In the genomic region with DNA sequence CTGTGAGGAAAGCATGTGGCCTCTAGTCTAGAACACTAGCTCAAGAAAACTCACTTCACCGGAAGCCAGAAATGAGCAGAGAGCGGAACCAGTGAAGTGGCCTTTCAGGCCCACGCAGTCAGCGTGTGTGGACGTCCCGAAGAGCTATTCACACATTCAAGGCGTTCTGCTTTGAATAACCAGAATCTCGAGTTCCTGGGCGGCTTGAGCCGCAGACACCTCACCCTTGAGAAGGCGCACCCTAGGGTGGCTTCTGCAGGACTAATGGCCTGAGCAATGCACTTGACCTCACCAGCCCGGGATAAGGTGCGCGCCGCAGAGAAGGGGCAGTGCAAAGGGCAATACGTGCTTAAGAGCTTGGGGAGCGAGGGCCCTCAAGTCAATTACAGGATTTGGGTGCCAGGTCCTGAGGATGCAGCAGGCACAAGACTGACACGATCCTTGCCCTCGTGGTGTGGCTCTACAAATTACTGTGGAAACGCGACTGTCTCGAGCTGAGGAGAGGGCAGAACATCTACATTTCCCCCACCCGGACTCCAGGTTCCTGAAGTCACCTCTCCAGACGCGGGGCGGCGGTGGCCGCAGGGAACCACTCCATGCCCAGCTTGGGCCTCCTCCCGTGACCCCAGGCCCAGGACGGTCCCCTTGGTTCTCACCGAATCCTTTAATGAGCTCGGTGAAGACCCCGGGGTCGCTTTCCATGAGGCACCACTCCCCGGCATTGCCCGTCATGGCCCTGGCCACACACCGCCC, we compare ENCODE assay signal across 2 cellular contexts.
TF ChIP-seq lines count a peak whose summit lies in the region.

No MANE protein-coding gene starts in this region.

TF ChIP-seq in GM12891, 5 proteins besides CTCF, POLR2A, EP300 and RAD21:
- TF ChIP-seq POU2F2 (IDR thresholded peaks at IDR 0.05; ENCODE audit: low read depth, low read length) (0 out of 2 replicates have a peak, but pooled peaks have one; percentile 71), PAX5 (IDR thresholded peaks at IDR 0.05; ENCODE audit: insufficient read depth, low read length, severe bottlenecking) (peak; percentile 83), SPI1 (IDR thresholded peaks at IDR 0.05; ENCODE audit: low read depth, low read length) (peak; percentile 64), POLR2AphosphoS5 (IDR thresholded peaks at IDR 0.05; ENCODE audit: low read depth, low read length) (peak; percentile 90), TAF1 (IDR thresholded peaks at IDR 0.05; ENCODE audit: low read depth, low read length) (peak; percentile 89)

TF ChIP-seq in K562, 482 proteins besides CTCF, POLR2A, EP300 and RAD21 (continues in another document):
- TF ChIP-seq, protein P1, sequence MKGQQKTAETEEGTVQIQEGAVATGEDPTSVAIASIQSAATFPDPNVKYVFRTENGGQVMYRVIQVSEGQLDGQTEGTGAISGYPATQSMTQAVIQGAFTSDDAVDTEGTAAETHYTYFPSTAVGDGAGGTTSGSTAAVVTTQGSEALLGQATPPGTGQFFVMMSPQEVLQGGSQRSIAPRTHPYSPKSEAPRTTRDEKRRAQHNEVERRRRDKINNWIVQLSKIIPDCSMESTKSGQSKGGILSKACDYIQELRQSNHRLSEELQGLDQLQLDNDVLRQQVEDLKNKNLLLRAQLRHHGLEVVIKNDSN (CRISPR knock-in tag; IDR thresholded peaks at IDR 0.05) = no peak
- TF ChIP-seq RBM25 (IDR thresholded peaks at IDR 0.05; ENCODE audit: low read depth, low read length, severe bottlenecking) (no peak), FIP1L1 (IDR thresholded peaks at IDR 0.05; ENCODE audit: low read depth, low read length, poor library complexity, severe bottlenecking) (no peak), POLR2H (tag; IDR thresholded peaks at IDR 0.05; ENCODE audit: low read depth) (no peak), HLTF (IDR thresholded peaks at IDR 0.05) (0 out of 2 replicates have a peak, but pooled peaks have one; percentile 34), NFE2L1 (tag; IDR thresholded peaks at IDR 0.05; ENCODE audit: borderline replicate concordance, low read depth) (no peak), CBFA2T3 (IDR thresholded peaks at IDR 0.05) (no peak), ASH1L (IDR thresholded peaks at IDR 0.05; ENCODE audit: borderline replicate concordance, low read depth, partially characterized antibody) (no peak), MCM2 (IDR thresholded peaks at IDR 0.05; ENCODE audit: low read depth) (no peak), RBBP5 (IDR thresholded peaks at IDR 0.05; ENCODE audit: borderline replicate concordance, insufficient read depth, low read length, poor library complexity, severe bottlenecking) (peak; percentile 22), POU5F1 (IDR thresholded peaks at IDR 0.05; ENCODE audit: borderline replicate concordance, low read depth, low read length, partially characterized antibody) (no peak), HOXB6 (CRISPR knock-in tag; IDR thresholded peaks at IDR 0.05; ENCODE audit: borderline replicate concordance) (0 out of 2 replicates have a peak, but pooled peaks have one; percentile 8), ZNF263 (CRISPR knock-in tag; IDR thresholded peaks at IDR 0.05; ENCODE audit: borderline replicate concordance) (peak; percentile 64), ESRRA (IDR thresholded peaks at IDR 0.05; ENCODE audit: borderline replicate concordance, low read depth) (peak; percentile 9; the same call in 1 of the 2 replicates), NRF1 (conservative IDR thresholded peaks at IDR 0.05 in 1 of 2, IDR thresholded peaks at IDR 0.05 in 1 of 2) (peak in 1 of 2 experiments; percentile 49; a peak in 1 of 4 replicates), HNRNPL (IDR thresholded peaks at IDR 0.05; ENCODE audit: low read depth, low read length) (no peak), POLR3A (IDR thresholded peaks at IDR 0.05; ENCODE audit: borderline replicate concordance, extremely low read depth, insufficient read depth, insufficient read length) (no peak), ZNF444 (CRISPR knock-in tag; IDR thresholded peaks at IDR 0.05) (no peak), KDM1A (IDR thresholded peaks at IDR 0.05) (no peak), ZNF561 (CRISPR knock-in tag; conservative IDR thresholded peaks at IDR 0.05) (0 out of 2 replicates have a peak, but pooled peaks have one; percentile 30), MYC (IDR thresholded peaks at IDR 0.05; ENCODE audit: low read depth, low read length) (no peak; the same call in 1 of the 2 replicates), MYC (CRISPR knock-in tag; IDR thresholded peaks at IDR 0.05; ENCODE audit: borderline replicate concordance, low read depth) (0 out of 2 replicates have a peak, but pooled peaks have one; percentile 24), JUNB (CRISPR knock-in tag; conservative IDR thresholded peaks at IDR 0.05) (no peak), NONO (IDR thresholded peaks at IDR 0.05; ENCODE audit: low read depth in 2 of 2, low read length in 1 of 2) (no peak), RUNX1 (IDR thresholded peaks at IDR 0.05; ENCODE audit: low read depth) (no peak), ZNF830 (CRISPR knock-in tag; IDR thresholded peaks at IDR 0.05) (no peak), GATA2 (CRISPR knock-in tag; IDR thresholded peaks at IDR 0.05) (no peak), ERF (CRISPR knock-in tag; IDR thresholded peaks at IDR 0.05) (peak; percentile 70; the same call in 1 of the 2 replicates), FOS (IDR thresholded peaks at IDR 0.05; ENCODE audit: extremely low read depth, insufficient read length) (no peak)
- TF ChIP-seq, protein P2, sequence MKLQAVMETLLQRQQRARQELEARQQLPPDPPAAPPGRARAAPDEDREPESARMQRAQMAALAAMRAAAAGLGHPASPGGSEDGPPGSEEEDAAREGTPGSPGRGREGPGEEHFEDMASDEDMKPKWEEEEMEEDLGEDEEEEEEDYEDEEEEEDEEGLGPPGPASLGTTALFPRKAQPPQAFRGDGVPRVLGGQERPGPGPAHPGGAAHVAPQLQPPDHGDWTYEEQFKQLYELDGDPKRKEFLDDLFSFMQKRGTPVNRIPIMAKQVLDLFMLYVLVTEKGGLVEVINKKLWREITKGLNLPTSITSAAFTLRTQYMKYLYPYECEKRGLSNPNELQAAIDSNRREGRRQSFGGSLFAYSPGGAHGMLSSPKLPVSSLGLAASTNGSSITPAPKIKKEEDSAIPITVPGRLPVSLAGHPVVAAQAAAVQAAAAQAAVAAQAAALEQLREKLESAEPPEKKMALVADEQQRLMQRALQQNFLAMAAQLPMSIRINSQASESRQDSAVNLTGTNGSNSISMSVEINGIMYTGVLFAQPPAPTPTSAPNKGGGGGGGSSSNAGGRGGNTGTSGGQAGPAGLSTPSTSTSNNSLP (IDR thresholded peaks at IDR 0.05; ENCODE audit: borderline replicate concordance, low read depth, low read length) = no peak
- TF ChIP-seq, protein P3, sequence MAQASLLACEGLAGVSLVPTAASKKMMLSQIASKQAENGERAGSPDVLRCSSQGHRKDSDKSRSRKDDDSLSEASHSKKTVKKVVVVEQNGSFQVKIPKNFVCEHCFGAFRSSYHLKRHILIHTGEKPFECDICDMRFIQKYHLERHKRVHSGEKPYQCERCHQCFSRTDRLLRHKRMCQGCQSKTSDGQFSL (CRISPR knock-in tag; IDR thresholded peaks at IDR 0.05) = no peak; the same call in 1 of the 2 replicates
- TF ChIP-seq, protein P3 (tag; IDR thresholded peaks at IDR 0.05) = no peak
- TF ChIP-seq, protein P4, sequence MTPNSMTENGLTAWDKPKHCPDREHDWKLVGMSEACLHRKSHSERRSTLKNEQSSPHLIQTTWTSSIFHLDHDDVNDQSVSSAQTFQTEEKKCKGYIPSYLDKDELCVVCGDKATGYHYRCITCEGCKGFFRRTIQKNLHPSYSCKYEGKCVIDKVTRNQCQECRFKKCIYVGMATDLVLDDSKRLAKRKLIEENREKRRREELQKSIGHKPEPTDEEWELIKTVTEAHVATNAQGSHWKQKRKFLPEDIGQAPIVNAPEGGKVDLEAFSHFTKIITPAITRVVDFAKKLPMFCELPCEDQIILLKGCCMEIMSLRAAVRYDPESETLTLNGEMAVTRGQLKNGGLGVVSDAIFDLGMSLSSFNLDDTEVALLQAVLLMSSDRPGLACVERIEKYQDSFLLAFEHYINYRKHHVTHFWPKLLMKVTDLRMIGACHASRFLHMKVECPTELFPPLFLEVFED (CRISPR knock-in tag; conservative IDR thresholded peaks at IDR 0.05) = no peak
- TF ChIP-seq, protein P5, sequence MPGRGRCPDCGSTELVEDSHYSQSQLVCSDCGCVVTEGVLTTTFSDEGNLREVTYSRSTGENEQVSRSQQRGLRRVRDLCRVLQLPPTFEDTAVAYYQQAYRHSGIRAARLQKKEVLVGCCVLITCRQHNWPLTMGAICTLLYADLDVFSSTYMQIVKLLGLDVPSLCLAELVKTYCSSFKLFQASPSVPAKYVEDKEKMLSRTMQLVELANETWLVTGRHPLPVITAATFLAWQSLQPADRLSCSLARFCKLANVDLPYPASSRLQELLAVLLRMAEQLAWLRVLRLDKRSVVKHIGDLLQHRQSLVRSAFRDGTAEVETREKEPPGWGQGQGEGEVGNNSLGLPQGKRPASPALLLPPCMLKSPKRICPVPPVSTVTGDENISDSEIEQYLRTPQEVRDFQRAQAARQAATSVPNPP (IDR thresholded peaks at IDR 0.05; ENCODE audit: borderline replicate concordance, insufficient read depth, insufficient read length) = no peak
- TF ChIP-seq, protein P6, sequence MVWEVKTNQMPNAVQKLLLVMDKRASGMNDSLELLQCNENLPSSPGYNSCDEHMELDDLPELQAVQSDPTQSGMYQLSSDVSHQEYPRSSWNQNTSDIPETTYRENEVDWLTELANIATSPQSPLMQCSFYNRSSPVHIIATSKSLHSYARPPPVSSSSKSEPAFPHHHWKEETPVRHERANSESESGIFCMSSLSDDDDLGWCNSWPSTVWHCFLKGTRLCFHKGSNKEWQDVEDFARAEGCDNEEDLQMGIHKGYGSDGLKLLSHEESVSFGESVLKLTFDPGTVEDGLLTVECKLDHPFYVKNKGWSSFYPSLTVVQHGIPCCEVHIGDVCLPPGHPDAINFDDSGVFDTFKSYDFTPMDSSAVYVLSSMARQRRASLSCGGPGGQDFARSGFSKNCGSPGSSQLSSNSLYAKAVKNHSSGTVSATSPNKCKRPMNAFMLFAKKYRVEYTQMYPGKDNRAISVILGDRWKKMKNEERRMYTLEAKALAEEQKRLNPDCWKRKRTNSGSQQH (CRISPR knock-in tag; IDR thresholded peaks at IDR 0.05) = 0 out of 2 replicates have a peak, but pooled peaks have one; percentile 2
- TF ChIP-seq, protein P7, sequence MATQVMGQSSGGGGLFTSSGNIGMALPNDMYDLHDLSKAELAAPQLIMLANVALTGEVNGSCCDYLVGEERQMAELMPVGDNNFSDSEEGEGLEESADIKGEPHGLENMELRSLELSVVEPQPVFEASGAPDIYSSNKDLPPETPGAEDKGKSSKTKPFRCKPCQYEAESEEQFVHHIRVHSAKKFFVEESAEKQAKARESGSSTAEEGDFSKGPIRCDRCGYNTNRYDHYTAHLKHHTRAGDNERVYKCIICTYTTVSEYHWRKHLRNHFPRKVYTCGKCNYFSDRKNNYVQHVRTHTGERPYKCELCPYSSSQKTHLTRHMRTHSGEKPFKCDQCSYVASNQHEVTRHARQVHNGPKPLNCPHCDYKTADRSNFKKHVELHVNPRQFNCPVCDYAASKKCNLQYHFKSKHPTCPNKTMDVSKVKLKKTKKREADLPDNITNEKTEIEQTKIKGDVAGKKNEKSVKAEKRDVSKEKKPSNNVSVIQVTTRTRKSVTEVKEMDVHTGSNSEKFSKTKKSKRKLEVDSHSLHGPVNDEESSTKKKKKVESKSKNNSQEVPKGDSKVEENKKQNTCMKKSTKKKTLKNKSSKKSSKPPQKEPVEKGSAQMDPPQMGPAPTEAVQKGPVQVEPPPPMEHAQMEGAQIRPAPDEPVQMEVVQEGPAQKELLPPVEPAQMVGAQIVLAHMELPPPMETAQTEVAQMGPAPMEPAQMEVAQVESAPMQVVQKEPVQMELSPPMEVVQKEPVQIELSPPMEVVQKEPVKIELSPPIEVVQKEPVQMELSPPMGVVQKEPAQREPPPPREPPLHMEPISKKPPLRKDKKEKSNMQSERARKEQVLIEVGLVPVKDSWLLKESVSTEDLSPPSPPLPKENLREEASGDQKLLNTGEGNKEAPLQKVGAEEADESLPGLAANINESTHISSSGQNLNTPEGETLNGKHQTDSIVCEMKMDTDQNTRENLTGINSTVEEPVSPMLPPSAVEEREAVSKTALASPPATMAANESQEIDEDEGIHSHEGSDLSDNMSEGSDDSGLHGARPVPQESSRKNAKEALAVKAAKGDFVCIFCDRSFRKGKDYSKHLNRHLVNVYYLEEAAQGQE (CRISPR knock-in tag; IDR thresholded peaks at IDR 0.05; ENCODE audit: low read depth) = peak; percentile 35; the same call in 1 of the 2 replicates
